ENCODE assay signal across 8 cellular contexts in genomic region chr19:17766543-17767131, GRCh38. TPM values are rescaled to one million over a fixed set of nuclear protein-coding genes. Genes with fewer than 3 reads are reported as not detected.
DNase-seq lines count a peak whose midpoint lies in the region; ATAC-seq and TF ChIP-seq lines count a peak whose summit lies in the region.

No MANE protein-coding gene starts in this region.

- H4K8ac ChIP-seq in mesendoderm (ENCODE audit: low read depth, low read length): no peak overlapping the region

- peak overlapping the region; percentile 58 for H3K56ac ChIP-seq in mesendoderm (ENCODE audit: low read length)

- H3K4me3 ChIP-seq in mesendoderm (ENCODE audit: low read length) (no peak overlapping the region), upper lobe of right lung (no peak overlapping the region)

- no peak overlapping the region for H3K4me3 Mint-ChIP-seq in endothelial cell (ENCODE audit: unreplicated experiment)

- peak overlapping the region; percentile 13 for H3K4me2 ChIP-seq in mesendoderm (ENCODE audit: low read length)

- peak; percentile 92 for DNase-seq in ELF-1 (ENCODE audit: low read depth, low spot score)
- peak; percentile 86 for DNase-seq in M059J (ENCODE audit: low read depth)
- peak; percentile 62 to 77 for DNase-seq in SW 1271 (lab: John Stamatoyannopoulos, UW)
- DNase-seq in endothelial cell (ENCODE audit: low spot score): peak; percentile 92
- DNase-seq in mesendoderm: peak; percentile 91
- DNase-seq in upper lobe of right lung: peak; percentile 92

- H3K4ac ChIP-seq in mesendoderm (ENCODE audit: low read depth, low read length): no peak overlapping the region

- H3K27ac ChIP-seq in mesendoderm (ENCODE audit: low read depth, low read length) (no peak overlapping the region), upper lobe of right lung (no peak overlapping the region)

- no peak overlapping the region for H2AK5ac ChIP-seq in mesendoderm (ENCODE audit: low read length)

- no peaks in the 10 kb centered on the region for H3K79me2 ChIP-seq in mesendoderm (ENCODE audit: control insufficient read depth, insufficient read depth, low read length)

- WGBS in mesendoderm (ENCODE audit: extremely low coverage, insufficient coverage, low lambda C conversion rate): no CpG with 5 or more reads among the region's 29 CpGs

- TF ChIP-seq CTCF in endothelial cell (IDR thresholded peaks at IDR 0.05; ENCODE audit: unreplicated experiment) (peak; percentile 75), upper lobe of right lung (IDR thresholded peaks at IDR 0.05) (peak; percentile 79)

- intact Hi-C loops in upper lobe of right lung (cut with DNase I): no loop called here

- ATAC-seq in upper lobe of right lung (peak; percentile 90), GM21526 (IDR thresholded peaks at IDR 0.05; ENCODE audit: low FRiP score, unreplicated experiment) (no peak), GM19023 (IDR thresholded peaks at IDR 0.05; ENCODE audit: unreplicated experiment) (no peak)

- H2BK15ac ChIP-seq in mesendoderm (replicated peaks; ENCODE audit: low read depth): no peak overlapping the region

- H3K27me3 Mint-ChIP-seq in endothelial cell (ENCODE audit: unreplicated experiment): peaks cover 2% of the 10 kb centered on the region

- no peaks in the 10 kb centered on the region for H3K4me1 ChIP-seq in mesendoderm (ENCODE audit: control insufficient read depth, low read depth, low read length)
- H3K4me1 ChIP-seq in upper lobe of right lung: peaks cover 8% of the 10 kb centered on the region

- H3K27me3 ChIP-seq in mesendoderm (ENCODE audit: insufficient read depth, low read length, poor library complexity) (no peaks in the 10 kb centered on the region), upper lobe of right lung (no peaks in the 10 kb centered on the region)

- no peaks in the 10 kb centered on the region for H3K9me3 ChIP-seq in upper lobe of right lung

- no peak overlapping the region for H2BK5ac ChIP-seq in mesendoderm (ENCODE audit: low read length)

- peaks cover 3% of the 10 kb centered on the region for H3K4me1 Mint-ChIP-seq in endothelial cell (ENCODE audit: unreplicated experiment)

- no peak overlapping the region for H3K18ac ChIP-seq in mesendoderm (ENCODE audit: low read length)

- no peak overlapping the region for H3K23ac ChIP-seq in mesendoderm (ENCODE audit: low read length)

- H3K79me1 ChIP-seq in mesendoderm (ENCODE audit: low read length): no peaks in the 10 kb centered on the region

- no peaks in the 10 kb centered on the region for H3K36me3 Mint-ChIP-seq in endothelial cell (ENCODE audit: low read depth, unreplicated experiment)

- H3K27ac Mint-ChIP-seq in endothelial cell (ENCODE audit: unreplicated experiment): no peak overlapping the region

- H3K36me3 ChIP-seq in mesendoderm (ENCODE audit: control insufficient read depth, insufficient read depth, low read length) (no peaks in the 10 kb centered on the region), upper lobe of right lung (no peaks in the 10 kb centered on the region)

- peak overlapping the region; percentile 37 for H3K9ac ChIP-seq in mesendoderm (ENCODE audit: low read length)

- no peak overlapping the region for H4K5ac ChIP-seq in mesendoderm (ENCODE audit: low read length)

- H3K9me3 Mint-ChIP-seq in endothelial cell (ENCODE audit: unreplicated experiment): no peaks in the 10 kb centered on the region

- H2BK120ac ChIP-seq in mesendoderm (ENCODE audit: low read depth, low read length): no peak overlapping the region

RNA-seq across cellular contexts. Expression of gene FCHO1, which starts 15.4 kb away (rescaled TPM):
- 0.20 and 2.1 TPM in 2 replicates for total RNA-seq in M059J (2014; rRNA removed; shearing (Covaris generic))
- total RNA-seq in endothelial cell (ENCODE audit: unreplicated experiment) (2.7 TPM), upper lobe of right lung (7.4 TPM)
- 11.5 TPM for polyA plus RNA-seq in mesendoderm (2013, experiment 1 of 2)
- 11.3 TPM for polyA plus RNA-seq in mesendoderm (2013, experiment 2 of 2)

RNA-seq across cellular contexts. Expression of gene B3GNT3, which starts 28.3 kb away (rescaled TPM):
- 0.20 TPM in 1 of 2 replicates, not detected in the other for total RNA-seq in M059J (2014; rRNA removed; shearing (Covaris generic))
- total RNA-seq in endothelial cell (ENCODE audit: unreplicated experiment): 0.77 TPM
- 0.29 TPM for polyA plus RNA-seq in mesendoderm (2013, experiment 1 of 2)
- polyA plus RNA-seq in mesendoderm (2013, experiment 2 of 2): 0.24 TPM
- 2.1 TPM for total RNA-seq in upper lobe of right lung

RNA-seq across cellular contexts. Expression of gene MAP1S, which starts 47.4 kb away (rescaled TPM):
- total RNA-seq in M059J (2014; rRNA removed; shearing (Covaris generic)): 16.8 and 17.0 TPM in 2 replicates
- 173 TPM for total RNA-seq in endothelial cell (ENCODE audit: unreplicated experiment)
- polyA plus RNA-seq in mesendoderm (2013, experiment 1 of 2): 51.4 TPM
- 54.7 TPM for polyA plus RNA-seq in mesendoderm (2013, experiment 2 of 2)
- total RNA-seq in upper lobe of right lung: 71.4 TPM

RNA-seq across cellular contexts. Expression of gene INSL3, which starts 54.7 kb away (rescaled TPM):
- total RNA-seq in M059J (2014; rRNA removed; shearing (Covaris generic)): not detected in 2 replicates
- total RNA-seq in endothelial cell (ENCODE audit: unreplicated experiment) (0.36 TPM), upper lobe of right lung (not detected)
- 0.14 TPM for polyA plus RNA-seq in mesendoderm (2013, experiment 1 of 2)
- 0.28 TPM for polyA plus RNA-seq in mesendoderm (2013, experiment 2 of 2)
